Comparison of ENCODE assay signal across 23 cellular contexts in genomic region chr22:50597097-50597496, GRCh38. TPM values are rescaled to one million over a fixed set of nuclear protein-coding genes. Genes with fewer than 3 reads are reported as not detected.
DNase-seq lines count a peak whose midpoint lies in the region; ATAC-seq and TF ChIP-seq lines count a peak whose summit lies in the region.
"Had no signal": no experiment of that assay in that cellular context is flagged by ENCODE, and none has a peak within 500 bp of the region (broad histone marks: within the 10 kb centered on the region; RNA-seq: fewer than 3 reads in every experiment).

No MANE protein-coding gene starts in this region.

- H3K36me3 ChIP-seq in H7 (replicated peaks; ENCODE audit: control insufficient read depth, insufficient read depth, low read length): no peaks in the 10 kb centered on the region
- peaks cover 0 to 7% of the 10 kb centered on the region in 2 donors for H3K36me3 ChIP-seq in gastroesophageal sphincter
- H3K36me3 ChIP-seq: BLaER1 treated with 17β-estradiol and CSF1 and Interleukin-3, amounts not matched to agents 10 nM and 100 nM had no signal

- no peak for TF ChIP-seq POLR2A in gastroesophageal sphincter (IDR thresholded peaks at IDR 0.05)

- H3K4me3 Mint-ChIP-seq in brain (peak overlapping the region in 3 of 5 experiments; percentile 26 to 66 (median 47)), neural crest cell (peak overlapping the region; percentile 72), endothelial cell (ENCODE audit: unreplicated experiment) (no peak overlapping the region)

- intact Hi-C loops in posterior vena cava (cut with DNase I): no loop called here

- H3K27me3 Mint-ChIP-seq in brain (peaks cover 2% of the 10 kb centered on the region), neural crest cell (ENCODE audit: low read depth) (peaks cover 5% of the 10 kb centered on the region), endothelial cell (ENCODE audit: unreplicated experiment) (peaks cover 13% of the 10 kb centered on the region)

- H3K4me1 Mint-ChIP-seq in brain (peaks cover 12% of the 10 kb centered on the region), neural crest cell (peaks cover 12% of the 10 kb centered on the region), endothelial cell (ENCODE audit: unreplicated experiment) (peaks cover 7% of the 10 kb centered on the region)

- H3K27ac Mint-ChIP-seq in brain (no peak overlapping the region), neural crest cell (ENCODE audit: unreplicated experiment) (no peak overlapping the region), endothelial cell (ENCODE audit: unreplicated experiment) (no peak overlapping the region)

- H3K9me3 ChIP-seq in gastroesophageal sphincter: no peaks in the 10 kb centered on the region
- H3K9me3 ChIP-seq: A549, BE2C had no signal

- H3K36me3 Mint-ChIP-seq in brain (peaks cover 10% of the 10 kb centered on the region), neural crest cell (ENCODE audit: low read depth) (peaks cover 8% of the 10 kb centered on the region), endothelial cell (ENCODE audit: low read depth, unreplicated experiment) (peaks cover 7% of the 10 kb centered on the region)

- TF ChIP-seq CTCF in brain (conservative IDR thresholded peaks at IDR 0.05) (no peak), neural crest cell (conservative IDR thresholded peaks at IDR 0.05) (no peak), endothelial cell (IDR thresholded peaks at IDR 0.05; ENCODE audit: unreplicated experiment) (no peak), gastroesophageal sphincter (IDR thresholded peaks at IDR 0.05) (no peak)

- TF ChIP-seq EP300 in gastroesophageal sphincter (IDR thresholded peaks at IDR 0.05): no peak

- H3K27me3 ChIP-seq in H7 (ENCODE audit: control insufficient read depth, insufficient read depth, low read length) (peaks cover 23% of the 10 kb centered on the region), gastroesophageal sphincter (peaks cover 46% of the 10 kb centered on the region)
- H3K27me3 ChIP-seq: BE2C had no signal

- peaks cover 0 to 19% (median 3%) of the 10 kb centered on the region in 3 donors for H3K4me1 ChIP-seq in gastroesophageal sphincter
- H3K4me1 ChIP-seq: BLaER1 treated with 17β-estradiol and CSF1 and Interleukin-3, amounts not matched to agents 10 nM and 100 nM had no signal

- WGBS in gastroesophageal sphincter (ENCODE audit: low coverage in 1 of 2), 2 donors: 90 to 94% methylated on average over 2 to 3 of the region's 5 CpGs

- DNase-seq in H7 (peak; percentile 15), neural crest cell (ENCODE audit: low read depth, low spot score) (no peak), posterior vena cava (ENCODE audit: low spot score) (peak; percentile 31), endothelial cell (ENCODE audit: low spot score) (no peak)
- DNase-seq in stimulated activated CD4-positive, alpha-beta T cell treated with anti-CD3 and anti-CD28 coated beads, Interleukin-2, amount 100 ng/mL, for 24 hours: no peak
- DNase-seq: 8988T; ACHN; AML-193; BE2C; Calu3; CD4-positive, alpha-beta memory T cell; COR-L47; DMS53; DMS79 treated with DMSO at 0.1 percent for 48 hours; GF-D8; GOT3; HCEC 1CT had no signal

- H3K9me3 Mint-ChIP-seq in brain: peaks cover 0 to 3% (median 0%) of the 10 kb centered on the region in 5 experiments
- H3K9me3 Mint-ChIP-seq in neural crest cell: no peaks in the 10 kb centered on the region
- no peaks in the 10 kb centered on the region for H3K9me3 Mint-ChIP-seq in endothelial cell (ENCODE audit: unreplicated experiment)

- ATAC-seq in gastroesophageal sphincter: no peak
- ATAC-seq: A549 had no signal

- H3K27ac ChIP-seq in gastroesophageal sphincter: no peak overlapping the region
- H3K27ac ChIP-seq: A549; BLaER1 treated with 17β-estradiol and CSF1 and Interleukin-3, amounts not matched to agents 10 nM and 100 nM had no signal

- no peak overlapping the region for H3K4me3 ChIP-seq in H7 (ENCODE audit: insufficient read depth, low read depth, low read length)
- no peak overlapping the region for H3K4me3 ChIP-seq in gastroesophageal sphincter
- H3K4me3 ChIP-seq: A549; BLaER1 treated with 17β-estradiol and CSF1 and Interleukin-3, amounts not matched to agents 10 nM and 100 nM had no signal

RNA-seq across cellular contexts. Expression of gene MAPK8IP2, which starts 3.5 kb away (rescaled TPM):
- total RNA-seq in H7 (2014; rRNA removed; shearing (Covaris generic)): 1.7 and 3.4 TPM in 2 replicates
- polyA plus RNA-seq in brain (ENCODE audit: insufficient read depth, low read depth, low replicate concordance): 95.4 TPM
- 30.4 and 31.8 TPM in 2 replicates for total RNA-seq in neural crest cell
- under 1 TPM; 0.24 to 0.56 TPM for total RNA-seq in posterior vena cava
- total RNA-seq in endothelial cell (ENCODE audit: unreplicated experiment): 0.69 TPM
- total RNA-seq in gastroesophageal sphincter: 1 to 10 TPM in 3 of 4 donors, under 1 TPM in 1; 0.93 to 3.7 (median 2.3) TPM
- polyA plus RNA-seq: CD14-positive monocyte; CD4-positive, alpha-beta memory T cell had no signal

RNA-seq across cellular contexts. Expression of gene CHKB, which starts 14.4 kb away (rescaled TPM):
- total RNA-seq in H7 (2014; rRNA removed; shearing (Covaris generic)): 42.1 and 54.5 TPM in 2 replicates
- 11.8 TPM for polyA plus RNA-seq in brain (ENCODE audit: insufficient read depth, low read depth, low replicate concordance)
- total RNA-seq in neural crest cell (88.1 and 91.3 TPM in 2 replicates), posterior vena cava (10 to 100 TPM; 30.1 to 31.6 TPM), endothelial cell (ENCODE audit: unreplicated experiment) (94.6 TPM), gastroesophageal sphincter (10 to 100 TPM; 16.6 to 39.8 (median 33.1) TPM)

RNA-seq across cellular contexts. Expression of gene CPT1B, which starts 18.9 kb away (rescaled TPM):
- 24.0 and 27.6 TPM in 2 replicates for total RNA-seq in H7 (2014; rRNA removed; shearing (Covaris generic))
- polyA plus RNA-seq in brain (ENCODE audit: insufficient read depth, low read depth, low replicate concordance): 6.1 TPM
- total RNA-seq in neural crest cell (81.2 and 84.1 TPM in 2 replicates), posterior vena cava (1 to 10 TPM; 6.0 to 8.1 TPM), endothelial cell (ENCODE audit: unreplicated experiment) (89.0 TPM), gastroesophageal sphincter (10 to 100 TPM in 1 of 4 donors, 1 to 10 TPM in 3; 3.1 to 13.4 (median 6.5) TPM)

RNA-seq across cellular contexts. Expression of gene ARSA, which starts 30.9 kb away (rescaled TPM):
- 9.5 and 11.3 TPM in 2 replicates for total RNA-seq in H7 (2014; rRNA removed; shearing (Covaris generic))
- 31.6 TPM for polyA plus RNA-seq in brain (ENCODE audit: insufficient read depth, low read depth, low replicate concordance)
- total RNA-seq in neural crest cell: 14.6 and 16.1 TPM in 2 replicates
- total RNA-seq in posterior vena cava: 10 to 100 TPM; 21.8 to 29.4 TPM
- total RNA-seq in endothelial cell (ENCODE audit: unreplicated experiment): 59.6 TPM
- total RNA-seq in gastroesophageal sphincter: 10 to 100 TPM; 19.5 to 40.0 (median 21.0) TPM

RNA-seq across cellular contexts. Expression of gene SYCE3, which starts 34.4 kb away (rescaled TPM):
- not detected in 2 replicates for total RNA-seq in H7 (2014; rRNA removed; shearing (Covaris generic))
- polyA plus RNA-seq in brain (ENCODE audit: insufficient read depth, low read depth, low replicate concordance): 2.9 TPM
- not detected in 2 replicates for total RNA-seq in neural crest cell
- total RNA-seq in posterior vena cava: not detected
- total RNA-seq in endothelial cell (ENCODE audit: unreplicated experiment): not detected
- not detected for total RNA-seq in gastroesophageal sphincter
- total RNA-seq: Calu3; CD4-positive, alpha-beta memory T cell; G401 had no signal

Comparison
In these comparisons a context has a peak if more than half of its experiments do, and no peak if none do; other contexts are left out.
1. DNase-seq: peak in H7 (single experiment) and posterior vena cava (single experiment); none in neural crest cell (single experiment), stimulated activated CD4-positive, alpha-beta T cell treated with anti-CD3 and anti-CD28 coated beads, Interleukin-2, amount 100 ng/mL, for 24 hours (0 of 2) and endothelial cell (single experiment).